ENCODE assay signal across 1 cellular context in genomic region chr16:67644038-67644437, GRCh38.
TF ChIP-seq lines count a peak whose summit lies in the region.

No MANE protein-coding gene starts in this region.

TF ChIP-seq in SK-N-SH treated with all-trans-retinoic acid at 6 μM for 48 hours, 23 proteins besides CTCF, POLR2A, EP300 and RAD21 (continued from another document):
- no peak for TF ChIP-seq CREB5 (CRISPR knock-in tag; IDR thresholded peaks at IDR 0.05; ENCODE audit: low read depth)
- TF ChIP-seq TOX (CRISPR knock-in tag; IDR thresholded peaks at IDR 0.05; ENCODE audit: borderline replicate concordance) = no peak
